In the genomic region with DNA sequence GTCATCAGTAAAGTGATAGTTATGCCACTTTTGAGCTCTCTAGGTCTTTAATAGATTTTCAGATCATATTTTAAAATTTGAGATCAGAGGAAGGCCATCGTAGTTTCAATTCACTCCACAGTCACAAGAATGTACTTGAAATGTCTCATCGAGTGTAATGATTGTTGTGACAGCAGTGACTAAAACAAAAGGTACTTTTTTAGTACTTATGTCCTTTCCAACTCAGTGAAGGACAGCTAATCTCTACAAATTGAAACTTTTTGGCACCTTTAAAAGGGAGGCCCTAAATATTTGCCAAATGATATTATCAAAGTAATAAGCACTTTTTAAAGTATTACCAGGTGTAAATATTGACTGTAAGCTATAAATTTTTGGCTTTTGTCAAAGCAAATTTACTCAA, we compare ENCODE assay signal across 26 cellular contexts.
"Had no signal": no experiment of that assay in that cellular context is flagged by ENCODE, and none has a peak within 500 bp of the region (broad histone marks: within the 10 kb centered on the region; RNA-seq: fewer than 3 reads in every experiment).

No MANE protein-coding gene starts in this region.

- H3K36me3 Mint-ChIP-seq: immature natural killer cell, mesothelial cell of epicardium, naive B cell had no signal

- H3K4me1 ChIP-seq: heart left ventricle, left ventricle myocardium inferior, right atrium auricular region, right lobe of liver, suprapubic skin, tibial artery, uterus had no signal

- H3K27ac Mint-ChIP-seq: immature natural killer cell; mesothelial cell of epicardium; naive B cell; natural killer cell; progenitor cell of endocrine pancreas; stimulated activated naive CD8-positive, alpha-beta T cell treated with anti-CD3 and anti-CD28 coated beads, Interleukin-15, Interleukin-2, amounts not matched to agents 100 ng/mL and 50 ng/mL, for 24 hours had no signal

- H3K4me3 Mint-ChIP-seq: immature natural killer cell; mesothelial cell of epicardium; naive B cell; natural killer cell; stimulated activated naive CD8-positive, alpha-beta T cell treated with anti-CD3 and anti-CD28 coated beads, Interleukin-15, Interleukin-2, amounts not matched to agents 100 ng/mL and 50 ng/mL, for 24 hours had no signal

- H3K27me3 ChIP-seq: heart left ventricle, ovary, right atrium auricular region, right lobe of liver, suprapubic skin, tibial artery, uterus had no signal

- H3K27ac ChIP-seq: heart left ventricle, left ventricle myocardium inferior, ovary, right lobe of liver, suprapubic skin, thoracic aorta, tibial artery, uterus had no signal

- ATAC-seq: heart left ventricle, left colon, natural killer cell, right lobe of liver had no signal

- H3K36me3 ChIP-seq: heart left ventricle, left ventricle myocardium inferior, ovary, right atrium auricular region, right lobe of liver, suprapubic skin, thoracic aorta, tibial artery had no signal

- H3K27me3 Mint-ChIP-seq: naive B cell; progenitor cell of endocrine pancreas; stimulated activated naive CD8-positive, alpha-beta T cell treated with anti-CD3 and anti-CD28 coated beads, Interleukin-15, Interleukin-2, amounts not matched to agents 100 ng/mL and 50 ng/mL, for 24 hours had no signal

- H3K9me3 ChIP-seq: ovary, right lobe of liver, thoracic aorta, tibial artery had no signal

- H3K4me3 ChIP-seq: heart left ventricle, left ventricle myocardium inferior, lung, ovary, right atrium auricular region, right lobe of liver, suprapubic skin, thoracic aorta, tibial artery, uterus had no signal

- DNase-seq: heart left ventricle; hypothalamus; immature natural killer cell; kidney; left colon; left ventricle myocardium inferior; mesendoderm; naive B cell; natural killer cell; ovary; right lobe of liver; stimulated activated CD4-positive, alpha-beta T cell treated with anti-CD3 and anti-CD28 coated beads, Interleukin-12 subunit alpha, Interleukin-12 subunit beta, amount 100 ng/mL, for 4 hours; stimulated activated CD4-positive, alpha-beta T cell treated with anti-CD3 and anti-CD28 coated beads, Interleukin-15, amount 100 ng/mL, for 24 hours; stimulated activated CD4-positive, alpha-beta T cell treated with anti-CD3 and anti-CD28 coated beads, Interleukin-2, amount 100 ng/mL, for 24 hours; stimulated activated CD4-positive, alpha-beta T cell treated with anti-CD3 and anti-CD28 coated beads, Interleukin-4, amount 100 ng/mL, for 1 hour; stimulated activated naive CD4-positive, alpha-beta T cell; tibial artery; trophoblast cell; uterus had no signal

- H3K4me1 Mint-ChIP-seq: immature natural killer cell, mesothelial cell of epicardium, naive B cell, natural killer cell had no signal
